Comparison of ENCODE assay signal across 11 cellular contexts in genomic region chr5:171272996-171273970, GRCh38. TPM values are rescaled to one million over a fixed set of nuclear protein-coding genes. Genes with fewer than 3 reads are reported as not detected.
A peak's percentile ranks its signal among the peaks of the same experiment; 100 is the strongest.
DNase-seq lines count a peak whose midpoint lies in the region; ATAC-seq, FAIRE-seq and TF ChIP-seq lines count a peak whose summit lies in the region.
"Had no signal": no experiment of that assay in that cellular context is flagged by ENCODE, and none has a peak within 500 bp of the region (broad histone marks: within the 10 kb centered on the region; RNA-seq: fewer than 3 reads in every experiment).

No MANE protein-coding gene starts in this region.

- WGBS in K562 (ENCODE audit: insufficient coverage, low coverage, missing lambda C conversion rate), result 0% methylated on average over 2 of the region's 2 CpGs
- no CpG with 5 or more reads among the region's 2 CpGs for WGBS in trophoblast cell (ENCODE audit: extremely low coverage, insufficient coverage, insufficient read length)

- peak; percentile 65 for FAIRE-seq in K562 (lab: Jason Lieb, UNC)

- POLR2A ChIA-PET in K562 (lab: Yijun Ruan, JAX), result interaction anchor here (0.7 kb wide), 1 partner anchor 11 kb away, joined by 4 read pairs; no protein-coding TSS in a partner anchor

- TF ChIP-seq EP300 in K562 (IDR thresholded peaks at IDR 0.05; ENCODE audit: low read length), result no peak

- no peaks in the 10 kb centered on the region for H3K9me3 ChIP-seq in K562 (replicated peaks; ENCODE audit: control insufficient read depth, insufficient read depth, low read depth, low read length)
- no peaks in the 10 kb centered on the region for H3K9me3 ChIP-seq in trophoblast cell (ENCODE audit: insufficient read depth, low read depth, low read length)

- no peak overlapping the region for H2BK120ac ChIP-seq in trophoblast cell (ENCODE audit: insufficient read depth, low read length, poor library complexity)

- peak; percentile 26 to 51; a peak in 3 of 4 replicates for TF ChIP-seq RAD21 in K562 (CRISPR knock-in tag; conservative IDR thresholded peaks at IDR 0.05 in 1 of 2, IDR thresholded peaks at IDR 0.05 in 1 of 2)

- no peak overlapping the region for H3K4ac ChIP-seq in trophoblast cell (ENCODE audit: low read depth, low read length)

- H4K8ac ChIP-seq in trophoblast cell (ENCODE audit: low read depth, low read length), result no peak overlapping the region

- no peak overlapping the region for H2BK5ac ChIP-seq in trophoblast cell (ENCODE audit: low read depth, low read length, poor library complexity)

- CTCF ChIA-PET in K562 (lab: Yijun Ruan, JAX; ENCODE audit: low intra/inter-chr PET ratio), result interaction anchor here (0.5 to 1.2 kb wide), 2 partner anchors 69 to 789 kb away, joined by 3 to 4 read pairs; no protein-coding TSS in a partner anchor

- peak; percentile 2 to 13 for DNase-seq in activated CD4-positive, alpha-beta T cell treated with anti-CD3 and anti-CD28 coated beads, Interleukin-2, amount 50 U/mL, for 48 hours
- no peak for DNase-seq in activated CD4-positive, alpha-beta T cell treated with anti-CD3 and anti-CD28 coated beads for 1 hour
- DNase-seq in M059J (ENCODE audit: low read depth), result peak; percentile 17
- peak; percentile 13 to 34 (median 15) for DNase-seq in K562 (ENCODE audit: extremely low read depth in 1 of 4, low spot score in 3 of 4)
- peak; percentile 63 to 82 for DNase-seq in trophoblast cell
- no peak for DNase-seq in middle frontal gyrus (ENCODE audit: extremely low spot score, low spot score)
- no peak for DNase-seq in left cardiac atrium
- DNase-seq: DMS79 treated with DMSO at 0.1 percent for 48 hours, NCI-H1105 had no signal

- H3K18ac ChIP-seq in trophoblast cell (ENCODE audit: low read length), result no peak overlapping the region

- no peaks in the 10 kb centered on the region for H3K9me1 ChIP-seq in K562 (ENCODE audit: control insufficient read depth, insufficient read depth, low read length)

- no peak overlapping the region for H3K4me3 ChIP-seq in K562
- H3K4me3 ChIP-seq in trophoblast cell (ENCODE audit: low read depth, low read length), result no peak overlapping the region

- H3K27me3 ChIP-seq in K562 (ENCODE audit: control insufficient read depth in 2 of 2, insufficient read depth in 2 of 2, low read length in 2 of 2) (no peaks in the 10 kb centered on the region), trophoblast cell (ENCODE audit: insufficient read depth, low read length) (no peaks in the 10 kb centered on the region)

- no peaks in the 10 kb centered on the region for H3K4me1 ChIP-seq in K562 (replicated peaks in 1 of 2; ENCODE audit: control insufficient read depth in 2 of 2, insufficient read depth in 2 of 2, low read length in 2 of 2)
- H3K4me1 ChIP-seq in trophoblast cell (ENCODE audit: control insufficient read depth in 1 of 2, insufficient read depth in 2 of 2, low read length in 2 of 2), result no peaks in the 10 kb centered on the region

- H4K12ac ChIP-seq in trophoblast cell (ENCODE audit: low read depth, low read length), result no peak overlapping the region

- H2AK5ac ChIP-seq in trophoblast cell (ENCODE audit: low read length), result no peak overlapping the region

- H3K23ac ChIP-seq in trophoblast cell (ENCODE audit: low read length), result no peak overlapping the region

- H3K36me3 ChIP-seq in K562 (ENCODE audit: control insufficient read depth, insufficient read depth, low read length) (no peaks in the 10 kb centered on the region), trophoblast cell (ENCODE audit: control insufficient read depth in 1 of 2, insufficient read depth in 2 of 2, low read length in 2 of 2) (no peaks in the 10 kb centered on the region)

- peak; percentile 85 for ATAC-seq in K562
- no peak for ATAC-seq in left cardiac atrium
- ATAC-seq in HG03521 (IDR thresholded peaks at IDR 0.05; ENCODE audit: unreplicated experiment), result no peak

- intact Hi-C loops in K562 (cut with micrococcal nuclease), result loop anchor here (1.0 to 2.0 kb wide), 2 partner anchors 64 to 69 kb away; no protein-coding TSS in a partner anchor
- intact Hi-C loops in left cardiac atrium (cut with DNase I), result no loop called here

- no peak overlapping the region for H3K27ac ChIP-seq in K562 (ENCODE audit: extremely low read depth, low read depth, low read length)
- no peak overlapping the region for H3K27ac ChIP-seq in trophoblast cell (ENCODE audit: low read depth, low read length)

- H3K79me1 ChIP-seq in trophoblast cell (ENCODE audit: low read length), result no peaks in the 10 kb centered on the region

- H3K79me2 ChIP-seq in K562 (ENCODE audit: control insufficient read depth, insufficient read depth, low read length) (no peaks in the 10 kb centered on the region), trophoblast cell (ENCODE audit: control insufficient read depth, insufficient read depth, low read length, poor library complexity) (no peaks in the 10 kb centered on the region)

- H4K20me1 ChIP-seq in K562 (replicated peaks; ENCODE audit: control insufficient read depth, insufficient read depth, low read length), result no peaks in the 10 kb centered on the region

- no TSS peak for BruUV-seq in K562 (replicated peaks; lab: Mats Ljungman, UMichigan)

- no peak for TF ChIP-seq POLR2A in K562 (conservative IDR thresholded peaks at IDR 0.05)

- H3K4me2 ChIP-seq in K562 (ENCODE audit: insufficient read depth, low read length) (no peak overlapping the region), trophoblast cell (ENCODE audit: low read length) (no peak overlapping the region)

- TF ChIP-seq CTCF in K562 (IDR thresholded peaks at IDR 0.05 in 2 of 3, conservative IDR thresholded peaks at IDR 0.05 in 1 of 3; ENCODE audit: insufficient read depth in 2 of 3, low read depth in 1 of 3, low read length in 3 of 3), result peak in 2 of 3 experiments; percentile 43 to 58; a peak in 4 of 6 replicates

- in situ Hi-C loops in K562 (cut with MboI), result no loop called here

- H3K9ac ChIP-seq in K562 (ENCODE audit: insufficient read depth in 1 of 2, low read depth in 2 of 2, low read length in 2 of 2), result no peak overlapping the region
- H3K9ac ChIP-seq in trophoblast cell (ENCODE audit: low read length), result no peak overlapping the region

- H4K91ac ChIP-seq in trophoblast cell (ENCODE audit: low read depth, low read length), result no peak overlapping the region

- H2AFZ ChIP-seq in K562 (ENCODE audit: low read depth, low read length), result no peak overlapping the region
- H2AFZ ChIP-seq in trophoblast cell (ENCODE audit: insufficient read depth, low read length, poor library complexity), result no peak overlapping the region

- no peak overlapping the region for H3K14ac ChIP-seq in trophoblast cell (ENCODE audit: low read length)

- no peak overlapping the region for H2BK12ac ChIP-seq in trophoblast cell (ENCODE audit: low read length)

TF ChIP-seq in K562, 482 proteins besides CTCF, POLR2A, EP300 and RAD21 (continues in another document):
- TF ChIP-seq GABPA (tag; conservative IDR thresholded peaks at IDR 0.05; ENCODE audit: low read depth), result no peak

RNA-seq across cellular contexts. Expression of gene TLX3, which starts 35.8 kb away (rescaled TPM):
- not detected in 2 replicates for total RNA-seq in M059J (2014; rRNA removed; shearing (Covaris generic))
- not detected in 2 replicates for total RNA-seq in K562 (2011; cell fraction: chromatin; rRNA removed; ENCODE audit: low replicate concordance)
- total RNA-seq in K562 (2011; cell fraction: nucleolus; rRNA removed), result not detected in 2 replicates
- total RNA-seq in K562 (2011; cell fraction: nucleoplasm; rRNA removed), result not detected in 2 replicates
- not detected in 2 replicates for total RNA-seq in K562 (2014; rRNA removed)
- total RNA-seq in K562 (2014; rRNA removed; fragmentation: Illumina TruSeq; extraction: Trizol), result not detected in 2 replicates
- not detected in 2 replicates for total RNA-seq in K562 (2015; rRNA removed; fragmentation: Illumina TruSeq; extraction: Trizol)
- not detected in 2 replicates for total RNA-seq in K562 (2021)
- not detected in 2 replicates for polyA plus RNA-seq in K562 (2011; rRNA removed)
- not detected in 2 replicates for polyA plus RNA-seq in K562 (2011; cell fraction: cytosol; rRNA removed)
- not detected in 2 replicates for polyA plus RNA-seq in K562 (2011; cell fraction: nucleus; rRNA removed)
- polyA plus RNA-seq in K562 (2012), result not detected in 2 replicates
- polyA plus RNA-seq in K562 (2014; fragmentation: Illumina TruSeq; extraction: Trizol), result not detected in 2 replicates
- not detected for polyA plus RNA-seq in K562 (2014; fragmentation: Nextera tagmentation; extraction: Ambion mirVana)
- not detected in 2 replicates for polyA plus RNA-seq in K562 (2014; rRNA removed)
- not detected in 2 replicates for polyA minus RNA-seq in K562 (2011; rRNA and poly(A)+ RNA removed)
- not detected in 2 replicates for polyA minus RNA-seq in K562 (2011; cell fraction: cytosol; rRNA and poly(A)+ RNA removed)
- not detected in 2 replicates for polyA minus RNA-seq in K562 (2011; cell fraction: nucleus; rRNA and poly(A)+ RNA removed)
- not detected in 2 replicates for polyA plus RNA-seq in trophoblast cell (2013)
- total RNA-seq in left cardiac atrium, result not detected
- total RNA-seq: skeletal muscle tissue had no signal

Comparison
In these comparisons a context has a peak if more than half of its experiments do, and no peak if none do; other contexts are left out.
1. DNase-seq: peak in activated CD4-positive, alpha-beta T cell treated with anti-CD3 and anti-CD28 coated beads, Interleukin-2, amount 50 U/mL, for 48 hours (2 of 2), M059J (single experiment), K562 (4 of 4) and trophoblast cell (2 of 2); none in activated CD4-positive, alpha-beta T cell treated with anti-CD3 and anti-CD28 coated beads for 1 hour (single experiment), middle frontal gyrus (single experiment) and left cardiac atrium (single experiment).